In genomic region chr4:78152795-78153194, GRCh38 we compare ENCODE assay signal across 7 cellular contexts.
"Had no signal": no experiment of that assay in that cellular context is flagged by ENCODE, and none has a peak within 500 bp of the region (broad histone marks: within the 10 kb centered on the region; RNA-seq: fewer than 3 reads in every experiment).

No MANE protein-coding gene starts in this region.

- H3K4me3 Mint-ChIP-seq: HFFc6 had no signal

- H3K27ac Mint-ChIP-seq: HFFc6 had no signal

- H3K9me3 Mint-ChIP-seq: HFFc6 had no signal

- DNase-seq: GM23248, GOT3, H7, HFFc6, IMR-90 had no signal

- ATAC-seq: HCT116, K562 had no signal

- H3K27ac ChIP-seq: GM23248 had no signal
